8 cellular contexts compared by ENCODE assay signal in genomic region chr7:27739301-27739913, GRCh38. TPM values are rescaled to one million over a fixed set of nuclear protein-coding genes. Genes with fewer than 3 reads are reported as not detected.
DNase-seq lines count a peak whose midpoint lies in the region; ATAC-seq lines count a peak whose summit lies in the region.

No MANE protein-coding gene starts in this region.

- H3K27me3 Mint-ChIP-seq in activated naive CD8-positive, alpha-beta T cell treated with anti-CD3 and anti-CD28 coated beads for 36 hours: no peaks in the 10 kb centered on the region
- no peaks in the 10 kb centered on the region for H3K27me3 Mint-ChIP-seq in stimulated activated memory B cell treated with anti-CD40 and anti-IgM and Interleukin-4, amounts not matched to agents 10 μg/mL and 1 μg/mL and 100 μg/mL, for 72 hours

- WGBS in GM23248 (ENCODE audit: low coverage in 1 of 2, low lambda C conversion rate in 2 of 2, missing lambda C conversion rate in 2 of 2), 2 experiments: 1 to 3% methylated on average over 17 of the region's 17 CpGs
- WGBS in iPS DF 6.9 (ENCODE audit: insufficient coverage, insufficient read length): no CpG with 5 or more reads among the region's 17 CpGs

- peak overlapping the region; percentile 96 for H3K4me2 ChIP-seq in GM23248 (ENCODE audit: unreplicated experiment)
- peak overlapping the region; percentile 80 for H3K4me2 ChIP-seq in Karpas-422 (ENCODE audit: low read depth, low read length, poor library complexity, severe bottlenecking)

- no peaks in the 10 kb centered on the region for H3K9me3 Mint-ChIP-seq in activated naive CD8-positive, alpha-beta T cell treated with anti-CD3 and anti-CD28 coated beads for 36 hours
- H3K9me3 Mint-ChIP-seq in stimulated activated memory B cell treated with anti-CD40 and anti-IgM and Interleukin-4, amounts not matched to agents 10 μg/mL and 1 μg/mL and 100 μg/mL, for 72 hours: no peaks in the 10 kb centered on the region

- H3K79me2 ChIP-seq in GM23248 (ENCODE audit: insufficient read depth) (peaks cover 37% of the 10 kb centered on the region), Karpas-422 (ENCODE audit: low read length) (peaks cover 35% of the 10 kb centered on the region)

- H3K27me3 ChIP-seq in GM23248 (replicated peaks; ENCODE audit: insufficient read depth) (no peaks in the 10 kb centered on the region), Karpas-422 (ENCODE audit: low read length) (no peaks in the 10 kb centered on the region), iPS DF 6.9 (ENCODE audit: control insufficient read depth, insufficient read depth, low read length) (no peaks in the 10 kb centered on the region)

- H3K9ac ChIP-seq in GM23248: peak overlapping the region; percentile 97
- peak overlapping the region; percentile 98 for H3K9ac ChIP-seq in Karpas-422 (ENCODE audit: low read length)

- no peaks in the 10 kb centered on the region for H3K9me3 ChIP-seq in GM23248 (ENCODE audit: low read depth)
- no peaks in the 10 kb centered on the region for H3K9me3 ChIP-seq in Karpas-422 (ENCODE audit: low read length)
- H3K9me3 ChIP-seq in iPS DF 6.9 (ENCODE audit: control insufficient read depth, insufficient read depth, low read length): no peaks in the 10 kb centered on the region

- peak; percentile 54 for ATAC-seq in stimulated activated memory B cell treated with anti-CD40 and anti-IgM and Interleukin-4, amounts not matched to agents 10 μg/mL and 1 μg/mL and 100 μg/mL, for 72 hours

- no peaks in the 10 kb centered on the region for H3K9me2 ChIP-seq in GM23248 (ENCODE audit: insufficient read depth)
- H3K9me2 ChIP-seq in Karpas-422 (replicated peaks; ENCODE audit: insufficient read depth, low read length): no peaks in the 10 kb centered on the region

- H4K20me1 ChIP-seq in GM23248 (ENCODE audit: insufficient read depth) (no peaks in the 10 kb centered on the region), Karpas-422 (ENCODE audit: insufficient read depth, low read depth, low read length) (peaks cover 4% of the 10 kb centered on the region; the same call in 1 of the 2 replicates)

- peak overlapping the region; percentile 98 for H3K4me3 Mint-ChIP-seq in activated naive CD8-positive, alpha-beta T cell treated with anti-CD3 and anti-CD28 coated beads for 36 hours
- peak overlapping the region; percentile 90 for H3K4me3 Mint-ChIP-seq in stimulated activated memory B cell treated with anti-CD40 and anti-IgM and Interleukin-4, amounts not matched to agents 10 μg/mL and 1 μg/mL and 100 μg/mL, for 72 hours

- peaks cover 21% of the 10 kb centered on the region for H3F3A ChIP-seq in GM23248 (ENCODE audit: insufficient read depth)

- peak overlapping the region; percentile 94 for H3K27ac ChIP-seq in GM23248
- H3K27ac ChIP-seq in Karpas-422 (ENCODE audit: low read length): peak overlapping the region; percentile 63
- no peak overlapping the region for H3K27ac ChIP-seq in iPS DF 6.9 (ENCODE audit: low read length)

- H3K4me1 Mint-ChIP-seq in activated naive CD8-positive, alpha-beta T cell treated with anti-CD3 and anti-CD28 coated beads for 36 hours: peaks cover 37% of the 10 kb centered on the region
- H3K4me1 Mint-ChIP-seq in stimulated activated memory B cell treated with anti-CD40 and anti-IgM and Interleukin-4, amounts not matched to agents 10 μg/mL and 1 μg/mL and 100 μg/mL, for 72 hours: peaks cover 31% of the 10 kb centered on the region

- H3K4me1 ChIP-seq in GM23248 (ENCODE audit: insufficient read depth) (peaks cover 20% of the 10 kb centered on the region), Karpas-422 (ENCODE audit: low read length) (peaks cover 27% of the 10 kb centered on the region), iPS DF 6.9 (ENCODE audit: control insufficient read depth, insufficient read depth, low read length) (no peaks in the 10 kb centered on the region)

- H3K36me3 ChIP-seq in GM23248 (ENCODE audit: low read depth) (no peaks in the 10 kb centered on the region), Karpas-422 (ENCODE audit: insufficient read depth, low read length) (no peaks in the 10 kb centered on the region), iPS DF 6.9 (ENCODE audit: control insufficient read depth, insufficient read depth, low read length) (no peaks in the 10 kb centered on the region)

- in situ Hi-C loops in GM23248 (cut with MboI): no loop called here

- DNase-seq in SKM-1 treated with dmso at 0.1 percent for 144 hours (lab: John Stamatoyannopoulos, UW; ENCODE audit: unreplicated experiment) (peak; percentile 43), SKM-1 (lab: John Stamatoyannopoulos, UW; ENCODE audit: unreplicated experiment) (no peak), GM23248 (peak; percentile 46), Karpas-422 (peak; percentile 59), iPS DF 6.9 (ENCODE audit: low read depth, low spot score) (peak; percentile 9)
- peak; percentile 1 for DNase-seq in activated naive CD8-positive, alpha-beta T cell treated with anti-CD3 and anti-CD28 coated beads for 36 hours
- no peak for DNase-seq in effector CD4-positive, alpha-beta T cell

- peak overlapping the region; percentile 97 for H3K27ac Mint-ChIP-seq in activated naive CD8-positive, alpha-beta T cell treated with anti-CD3 and anti-CD28 coated beads for 36 hours
- H3K27ac Mint-ChIP-seq in stimulated activated memory B cell treated with anti-CD40 and anti-IgM and Interleukin-4, amounts not matched to agents 10 μg/mL and 1 μg/mL and 100 μg/mL, for 72 hours: peak overlapping the region; percentile 92

- peak overlapping the region; percentile 97 for H2AFZ ChIP-seq in GM23248
- peak overlapping the region; percentile 77 for H2AFZ ChIP-seq in Karpas-422 (ENCODE audit: low read length)

- no peaks in the 10 kb centered on the region for H3K36me3 Mint-ChIP-seq in activated naive CD8-positive, alpha-beta T cell treated with anti-CD3 and anti-CD28 coated beads for 36 hours
- H3K36me3 Mint-ChIP-seq in stimulated activated memory B cell treated with anti-CD40 and anti-IgM and Interleukin-4, amounts not matched to agents 10 μg/mL and 1 μg/mL and 100 μg/mL, for 72 hours: no peaks in the 10 kb centered on the region

- H3K4me3 ChIP-seq in GM23248 (peak overlapping the region; percentile 92), Karpas-422 (ENCODE audit: low read length) (peak overlapping the region; percentile 77), iPS DF 6.9 (ENCODE audit: low read length) (peak overlapping the region; percentile 75; the same call in 1 of the 2 replicates)

RNA-seq across cellular contexts. Expression of gene TAX1BP1, which starts 0.6 kb away (rescaled TPM):
- 79.4 and 98.1 TPM in 2 replicates for total RNA-seq in GM23248 (2014; rRNA removed; shearing (Covaris generic))
- 131 and 137 TPM in 2 replicates for polyA plus RNA-seq in GM23248 (2016; fragmentation: Nextera tagmentation; extraction: Ambion mirVana)
- total RNA-seq in Karpas-422 (2014; rRNA removed; shearing (Covaris generic); ENCODE audit: low replicate concordance): 42.1 and 65.3 TPM in 2 replicates
- total RNA-seq in activated naive CD8-positive, alpha-beta T cell treated with anti-CD3 and anti-CD28 coated beads for 36 hours: 10 to 100 TPM; 72.5 to 74.8 TPM

Comparison
In these comparisons a context has a peak if more than half of its experiments do, and no peak if none do; other contexts are left out.
1. DNase-seq: peak in SKM-1 treated with dmso at 0.1 percent for 144 hours (single experiment), GM23248 (single experiment), Karpas-422 (single experiment), activated naive CD8-positive, alpha-beta T cell treated with anti-CD3 and anti-CD28 coated beads for 36 hours (single experiment) and iPS DF 6.9 (single experiment); none in SKM-1 (single experiment) and effector CD4-positive, alpha-beta T cell (single experiment).
2. Peak in every context shown above with its lines, with median percentiles within 50 percentile points of each other: H3K4me3 ChIP-seq.